16 cellular contexts compared by ENCODE assay signal in genomic region chr2:238433941-238434845, GRCh38. TPM values are rescaled to one million over a fixed set of nuclear protein-coding genes. Genes with fewer than 3 reads are reported as not detected.
DNase-seq lines count a peak whose midpoint lies in the region; ATAC-seq, FAIRE-seq and TF ChIP-seq lines count a peak whose summit lies in the region.
"Had no signal": no experiment of that assay in that cellular context is flagged by ENCODE, and none has a peak within 500 bp of the region (broad histone marks: within the 10 kb centered on the region; RNA-seq: fewer than 3 reads in every experiment).

No MANE protein-coding gene starts in this region.

- peak overlapping the region; percentile 83 for H3K9ac ChIP-seq in GM23248

- POLR2A ChIA-PET in A549 (lab: Yijun Ruan, JAX) = no interaction called here
- POLR2A ChIA-PET in activated naive CD8-positive, alpha-beta T cell treated with anti-CD3 and anti-CD28 coated beads, Interleukin-2, amount 10 ng/mL, durations not matched to agents 7 days and 5 days (lab: Charles Lee) = no interaction called here

- H2AFZ ChIP-seq in GM23248 = no peak overlapping the region

- TF ChIP-seq EP300 in A549 (IDR thresholded peaks at IDR 0.05) = no peak

- H3K4me3 ChIP-seq in A549 = no peak overlapping the region
- peak overlapping the region; percentile 32; the same call in 1 of the 2 replicates for H3K4me3 ChIP-seq in GM23248
- no peak overlapping the region for H3K4me3 ChIP-seq in foreskin fibroblast (ENCODE audit: low read depth in 1 of 2, low read length in 2 of 2)

- peaks cover 81% of the 10 kb centered on the region for H3F3A ChIP-seq in GM23248 (ENCODE audit: insufficient read depth)

- H4K20me1 ChIP-seq in GM23248 (ENCODE audit: insufficient read depth) = no peaks in the 10 kb centered on the region

- H3K27ac Mint-ChIP-seq in activated naive CD8-positive, alpha-beta T cell treated with anti-CD3 and anti-CD28 coated beads, Interleukin-2, amount 10 ng/mL, durations not matched to agents 7 days and 5 days = peak overlapping the region; percentile 5
- H3K27ac Mint-ChIP-seq: activated B cell treated with CpG ODN at 0.5 μM for 24 hours, nephron had no signal

- DNase-seq in A549 (ENCODE audit: low read depth in 1 of 2, low spot score in 1 of 2) (no peak), GM23248 (peak; percentile 95), foreskin fibroblast (peak; percentile 68 to 88), iPS-NIHi11 (ENCODE audit: low spot score) (no peak), MV-4-11 (lab: John Stamatoyannopoulos, UW) (no peak), D721Med (ENCODE audit: insufficient read length, low spot score) (no peak)
- no peak for DNase-seq in activated naive CD8-positive, alpha-beta T cell treated with anti-CD3 and anti-CD28 coated beads, Interleukin-2, amount 10 ng/mL, durations not matched to agents 7 days and 5 days
- DNase-seq: activated B cell treated with CpG ODN at 0.5 μM for 24 hours; activated effector memory CD4-positive, alpha-beta T cell treated with anti-CD3 and anti-CD28 coated beads, Interleukin-2, amount 50 U/mL, for 16 hours; C1 segment of cervical spinal cord; effector CD8-positive, alpha-beta T cell; NCI-H446; SHP77; stimulated activated naive CD8-positive, alpha-beta T cell treated with anti-CD3 and anti-CD28 coated beads, Interleukin-15, amount 100 ng/mL, for 72 hours had no signal

- in situ Hi-C loops in GM23248 (cut with MboI) = no loop called here

- H3K36me3 Mint-ChIP-seq in activated naive CD8-positive, alpha-beta T cell treated with anti-CD3 and anti-CD28 coated beads, Interleukin-2, amount 10 ng/mL, durations not matched to agents 7 days and 5 days = peaks cover 44% of the 10 kb centered on the region

- no peaks in the 10 kb centered on the region for H3K27me3 ChIP-seq in GM23248 (replicated peaks; ENCODE audit: insufficient read depth)

- WGBS in A549 (ENCODE audit: missing lambda C conversion rate) = 89% methylated on average over 13 of the region's 13 CpGs
- WGBS in GM23248 (ENCODE audit: low coverage in 1 of 2, low lambda C conversion rate in 2 of 2, missing lambda C conversion rate in 2 of 2), 2 experiments = 53 to 56% methylated on average over 13 of the region's 13 CpGs

- H3K4me1 Mint-ChIP-seq in activated naive CD8-positive, alpha-beta T cell treated with anti-CD3 and anti-CD28 coated beads, Interleukin-2, amount 10 ng/mL, durations not matched to agents 7 days and 5 days = peaks cover 26% of the 10 kb centered on the region

- peak overlapping the region; percentile 37 to 62; a peak in 5 of 6 replicates for H3K27ac ChIP-seq in A549
- H3K27ac ChIP-seq in GM23248 = peak overlapping the region; percentile 100

- no peaks in the 10 kb centered on the region for H3K9me2 ChIP-seq in GM23248 (ENCODE audit: insufficient read depth)

- no peaks in the 10 kb centered on the region for H3K9me3 ChIP-seq in A549
- H3K9me3 ChIP-seq in GM23248 (ENCODE audit: low read depth) = no peaks in the 10 kb centered on the region

- no peak for TF ChIP-seq RAD21 in A549 (conservative IDR thresholded peaks at IDR 0.05 in 1 of 2, IDR thresholded peaks at IDR 0.05 in 1 of 2)

- H3K9me3 Mint-ChIP-seq in activated naive CD8-positive, alpha-beta T cell treated with anti-CD3 and anti-CD28 coated beads, Interleukin-2, amount 10 ng/mL, durations not matched to agents 7 days and 5 days = no peaks in the 10 kb centered on the region
- H3K9me3 Mint-ChIP-seq: activated B cell treated with CpG ODN at 0.5 μM for 24 hours had no signal

- FAIRE-seq in A549 (lab: Jason Lieb, UNC) (no peak), D721Med (lab: Jason Lieb, UNC) (no peak)

- no peak for TF ChIP-seq POLR2A in A549 (IDR thresholded peaks at IDR 0.05; ENCODE audit: low read length)

- no peak for ATAC-seq in A549
- no peak for ATAC-seq in activated naive CD8-positive, alpha-beta T cell treated with anti-CD3 and anti-CD28 coated beads, Interleukin-2, amount 10 ng/mL, durations not matched to agents 7 days and 5 days (ENCODE audit: low read depth)
- ATAC-seq in HG03045 (IDR thresholded peaks at IDR 0.05; ENCODE audit: unreplicated experiment) = no peak
- ATAC-seq: stimulated activated naive CD8-positive, alpha-beta T cell treated with anti-CD3 and anti-CD28 coated beads, Interleukin-15, amount 100 ng/mL, for 72 hours had no signal

- CTCF ChIA-PET in A549 (lab: Yijun Ruan, JAX) = interaction anchor here (1.0 to 1.4 kb wide), 2 partner anchors 63 to 79 kb away, joined by 3 read pairs; no protein-coding TSS in a partner anchor

- H3K79me2 ChIP-seq in GM23248 (ENCODE audit: insufficient read depth) = peaks cover 86% of the 10 kb centered on the region

- H3K36me3 ChIP-seq in GM23248 (ENCODE audit: low read depth) = peaks cover 29% of the 10 kb centered on the region

- TF ChIP-seq CTCF in A549 (IDR thresholded peaks at IDR 0.05) = no peak
- no peak for TF ChIP-seq CTCF in foreskin fibroblast (IDR thresholded peaks at IDR 0.05; ENCODE audit: low read depth, low read length)
- TF ChIP-seq CTCF in D721Med (IDR thresholded peaks at IDR 0.05; ENCODE audit: insufficient read depth, missing control alignments) = no peak

- H3K27me3 Mint-ChIP-seq in activated naive CD8-positive, alpha-beta T cell treated with anti-CD3 and anti-CD28 coated beads, Interleukin-2, amount 10 ng/mL, durations not matched to agents 7 days and 5 days = no peaks in the 10 kb centered on the region
- H3K27me3 Mint-ChIP-seq: activated B cell treated with CpG ODN at 0.5 μM for 24 hours; stimulated activated naive CD8-positive, alpha-beta T cell treated with anti-CD3 and anti-CD28 coated beads, Interleukin-15, amount 100 ng/mL, for 72 hours had no signal

- peaks cover 32% of the 10 kb centered on the region for H3K4me1 ChIP-seq in A549
- peaks cover 81% of the 10 kb centered on the region for H3K4me1 ChIP-seq in GM23248 (ENCODE audit: insufficient read depth)

- no peak overlapping the region for H3K4me3 Mint-ChIP-seq in activated naive CD8-positive, alpha-beta T cell treated with anti-CD3 and anti-CD28 coated beads, Interleukin-2, amount 10 ng/mL, durations not matched to agents 7 days and 5 days
- H3K4me3 Mint-ChIP-seq: activated B cell treated with CpG ODN at 0.5 μM for 24 hours; nephron; stimulated activated naive CD8-positive, alpha-beta T cell treated with anti-CD3 and anti-CD28 coated beads, Interleukin-15, amount 100 ng/mL, for 72 hours had no signal

- H3K4me2 ChIP-seq in A549 = no peak overlapping the region
- peak overlapping the region; percentile 58 for H3K4me2 ChIP-seq in GM23248 (ENCODE audit: unreplicated experiment)

TF ChIP-seq in A549, 52 proteins besides CTCF, POLR2A, EP300 and RAD21 (continues in another document):
- no peak for TF ChIP-seq REST (IDR thresholded peaks at IDR 0.05)
- TF ChIP-seq, protein P1, sequence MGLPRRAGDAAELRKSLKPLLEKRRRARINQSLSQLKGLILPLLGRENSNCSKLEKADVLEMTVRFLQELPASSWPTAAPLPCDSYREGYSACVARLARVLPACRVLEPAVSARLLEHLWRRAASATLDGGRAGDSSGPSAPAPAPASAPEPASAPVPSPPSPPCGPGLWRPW (IDR thresholded peaks at IDR 0.05) = no peak
- no peak for TF ChIP-seq MYC (IDR thresholded peaks at IDR 0.05; ENCODE audit: borderline replicate concordance, low read length)
- no peak for TF ChIP-seq BHLHE40 (IDR thresholded peaks at IDR 0.05; ENCODE audit: low read depth, low read length)
- TF ChIP-seq ZC3H11A (IDR thresholded peaks at IDR 0.05) = no peak
- no peak for TF ChIP-seq RCOR1 (IDR thresholded peaks at IDR 0.05; ENCODE audit: low read depth, low read length)
- TF ChIP-seq EHMT2 (IDR thresholded peaks at IDR 0.05; ENCODE audit: low read depth) = no peak
- no peak for TF ChIP-seq HOXA7 (CRISPR knock-in tag; IDR thresholded peaks at IDR 0.05)

RNA-seq across cellular contexts. Expression of gene ASB1, which starts 7.5 kb away (rescaled TPM):
- polyA plus RNA-seq in A549 (2011; rRNA removed) = 40.1 and 42.7 TPM in 2 replicates
- polyA plus RNA-seq in A549 (2012; cell fraction: cytosol; rRNA removed) = 51.7 and 54.1 TPM in 2 replicates
- polyA plus RNA-seq in A549 (2012; cell fraction: nucleus; rRNA removed) = 53.6 and 61.9 TPM in 2 replicates
- 24.6 to 26.8 TPM (median 26.0 TPM) in 3 replicates for polyA plus RNA-seq in A549 (2017; fragmentation: RNase III; extraction: RNeasy Plus Mini Kit Qiagen cat#74134 plus additional on column Dnase treatment)
- polyA minus RNA-seq in A549 (2011; rRNA and poly(A)+ RNA removed) = 24.9 and 38.0 TPM in 2 replicates
- total RNA-seq in GM23248 (2014; rRNA removed; shearing (Covaris generic)) = 35.5 and 38.4 TPM in 2 replicates
- polyA plus RNA-seq in GM23248 (2016; fragmentation: Nextera tagmentation; extraction: Ambion mirVana) = 31.5 and 35.3 TPM in 2 replicates
- 10 to 100 TPM; 32.1 to 34.3 TPM for total RNA-seq in activated naive CD8-positive, alpha-beta T cell treated with anti-CD3 and anti-CD28 coated beads, Interleukin-2, amount 10 ng/mL, durations not matched to agents 7 days and 5 days

Comparison
In these comparisons a context has a peak if more than half of its experiments do, and no peak if none do; other contexts are left out.
1. DNase-seq: peak in GM23248 (single experiment) and foreskin fibroblast (2 of 2); none in A549 (0 of 2), activated naive CD8-positive, alpha-beta T cell treated with anti-CD3 and anti-CD28 coated beads, Interleukin-2, amount 10 ng/mL, durations not matched to agents 7 days and 5 days (single experiment), iPS-NIHi11 (single experiment), MV-4-11 (single experiment) and D721Med (single experiment).